1 cellular context compared by ENCODE assay signal in the genomic region with DNA sequence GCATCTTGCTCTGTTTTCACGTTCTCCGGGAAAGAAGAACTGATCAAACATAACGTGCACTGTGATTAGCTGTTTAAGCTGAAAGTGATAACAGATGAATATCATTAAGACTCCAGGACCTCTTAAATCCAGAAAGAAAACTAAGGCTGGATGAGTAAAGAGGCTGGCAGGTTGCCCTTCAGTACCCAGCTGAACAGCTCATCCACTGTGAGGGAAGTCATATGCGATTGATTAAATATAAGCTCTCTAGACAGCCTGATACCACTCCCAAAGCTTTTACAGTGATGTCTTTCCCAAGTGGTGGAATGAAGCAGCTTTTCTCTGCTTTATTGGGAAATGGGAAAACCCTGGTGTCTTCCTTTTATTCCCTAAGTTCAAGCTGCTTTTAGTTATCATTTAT.
TF ChIP-seq lines count a peak whose summit lies in the region.

No MANE protein-coding gene starts in this region.

TF ChIP-seq in HepG2, 621 proteins besides CTCF, POLR2A, EP300 and RAD21 (continued from another document):
- TF ChIP-seq, protein P1, sequence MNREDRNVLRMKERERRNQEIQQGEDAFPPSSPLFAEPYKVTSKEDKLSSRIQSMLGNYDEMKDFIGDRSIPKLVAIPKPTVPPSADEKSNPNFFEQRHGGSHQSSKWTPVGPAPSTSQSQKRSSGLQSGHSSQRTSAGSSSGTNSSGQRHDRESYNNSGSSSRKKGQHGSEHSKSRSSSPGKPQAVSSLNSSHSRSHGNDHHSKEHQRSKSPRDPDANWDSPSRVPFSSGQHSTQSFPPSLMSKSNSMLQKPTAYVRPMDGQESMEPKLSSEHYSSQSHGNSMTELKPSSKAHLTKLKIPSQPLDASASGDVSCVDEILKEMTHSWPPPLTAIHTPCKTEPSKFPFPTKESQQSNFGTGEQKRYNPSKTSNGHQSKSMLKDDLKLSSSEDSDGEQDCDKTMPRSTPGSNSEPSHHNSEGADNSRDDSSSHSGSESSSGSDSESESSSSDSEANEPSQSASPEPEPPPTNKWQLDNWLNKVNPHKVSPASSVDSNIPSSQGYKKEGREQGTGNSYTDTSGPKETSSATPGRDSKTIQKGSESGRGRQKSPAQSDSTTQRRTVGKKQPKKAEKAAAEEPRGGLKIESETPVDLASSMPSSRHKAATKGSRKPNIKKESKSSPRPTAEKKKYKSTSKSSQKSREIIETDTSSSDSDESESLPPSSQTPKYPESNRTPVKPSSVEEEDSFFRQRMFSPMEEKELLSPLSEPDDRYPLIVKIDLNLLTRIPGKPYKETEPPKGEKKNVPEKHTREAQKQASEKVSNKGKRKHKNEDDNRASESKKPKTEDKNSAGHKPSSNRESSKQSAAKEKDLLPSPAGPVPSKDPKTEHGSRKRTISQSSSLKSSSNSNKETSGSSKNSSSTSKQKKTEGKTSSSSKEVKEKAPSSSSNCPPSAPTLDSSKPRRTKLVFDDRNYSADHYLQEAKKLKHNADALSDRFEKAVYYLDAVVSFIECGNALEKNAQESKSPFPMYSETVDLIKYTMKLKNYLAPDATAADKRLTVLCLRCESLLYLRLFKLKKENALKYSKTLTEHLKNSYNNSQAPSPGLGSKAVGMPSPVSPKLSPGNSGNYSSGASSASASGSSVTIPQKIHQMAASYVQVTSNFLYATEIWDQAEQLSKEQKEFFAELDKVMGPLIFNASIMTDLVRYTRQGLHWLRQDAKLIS (CRISPR knock-in tag; IDR thresholded peaks at IDR 0.05) = no peak
- TF ChIP-seq ZBTB7B (CRISPR knock-in tag; IDR thresholded peaks at IDR 0.05) = no peak
- no peak for TF ChIP-seq ZNF564 (CRISPR knock-in tag; IDR thresholded peaks at IDR 0.05)
- TF ChIP-seq, protein P2, sequence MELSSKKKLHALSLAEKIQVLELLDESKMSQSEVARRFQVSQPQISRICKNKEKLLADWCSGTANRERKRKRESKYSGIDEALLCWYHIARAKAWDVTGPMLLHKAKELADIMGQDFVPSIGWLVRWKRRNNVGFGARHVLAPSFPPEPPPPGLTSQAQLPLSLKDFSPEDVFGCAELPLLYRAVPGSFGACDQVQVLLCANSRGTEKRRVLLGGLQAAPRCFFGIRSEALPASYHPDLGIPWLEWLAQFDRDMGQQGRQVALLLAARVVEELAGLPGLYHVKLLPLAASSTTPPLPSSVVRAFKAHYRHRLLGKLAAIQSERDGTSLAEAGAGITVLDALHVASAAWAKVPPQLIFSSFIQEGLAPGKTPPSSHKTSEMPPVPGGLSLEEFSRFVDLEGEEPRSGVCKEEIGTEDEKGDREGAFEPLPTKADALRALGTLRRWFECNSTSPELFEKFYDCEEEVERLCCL (CRISPR knock-in tag; IDR thresholded peaks at IDR 0.05; ENCODE audit: borderline replicate concordance) = no peak
- TF ChIP-seq, protein P3, sequence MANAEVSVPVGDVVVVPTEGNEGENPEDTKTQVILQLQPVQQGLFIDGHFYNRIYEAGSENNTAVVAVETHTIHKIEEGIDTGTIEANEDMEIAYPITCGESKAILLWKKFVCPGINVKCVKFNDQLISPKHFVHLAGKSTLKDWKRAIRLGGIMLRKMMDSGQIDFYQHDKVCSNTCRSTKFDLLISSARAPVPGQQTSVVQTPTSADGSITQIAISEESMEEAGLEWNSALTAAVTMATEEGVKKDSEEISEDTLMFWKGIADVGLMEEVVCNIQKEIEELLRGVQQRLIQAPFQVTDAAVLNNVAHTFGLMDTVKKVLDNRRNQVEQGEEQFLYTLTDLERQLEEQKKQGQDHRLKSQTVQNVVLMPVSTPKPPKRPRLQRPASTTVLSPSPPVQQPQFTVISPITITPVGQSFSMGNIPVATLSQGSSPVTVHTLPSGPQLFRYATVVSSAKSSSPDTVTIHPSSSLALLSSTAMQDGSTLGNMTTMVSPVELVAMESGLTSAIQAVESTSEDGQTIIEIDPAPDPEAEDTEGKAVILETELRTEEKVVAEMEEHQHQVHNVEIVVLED (CRISPR knock-in tag; IDR thresholded peaks at IDR 0.05; ENCODE audit: borderline replicate concordance) = no peak
- no peak for TF ChIP-seq ZNF772 (CRISPR knock-in tag; IDR thresholded peaks at IDR 0.05)
- no peak for TF ChIP-seq MEF2D (CRISPR knock-in tag; IDR thresholded peaks at IDR 0.05)
- no peak for TF ChIP-seq BCL6 (CRISPR knock-in tag; IDR thresholded peaks at IDR 0.05)
- no peak for TF ChIP-seq FIP1L1 (IDR thresholded peaks at IDR 0.05; ENCODE audit: borderline replicate concordance, insufficient read depth, low read depth, low read length)
- TF ChIP-seq ZNF501 (CRISPR knock-in tag; IDR thresholded peaks at IDR 0.05) = no peak
- no peak for TF ChIP-seq ZNF878 (CRISPR knock-in tag; IDR thresholded peaks at IDR 0.05)
- TF ChIP-seq ZBTB1 (CRISPR knock-in tag; IDR thresholded peaks at IDR 0.05; ENCODE audit: borderline replicate concordance) = no peak
- TF ChIP-seq, protein P4, sequence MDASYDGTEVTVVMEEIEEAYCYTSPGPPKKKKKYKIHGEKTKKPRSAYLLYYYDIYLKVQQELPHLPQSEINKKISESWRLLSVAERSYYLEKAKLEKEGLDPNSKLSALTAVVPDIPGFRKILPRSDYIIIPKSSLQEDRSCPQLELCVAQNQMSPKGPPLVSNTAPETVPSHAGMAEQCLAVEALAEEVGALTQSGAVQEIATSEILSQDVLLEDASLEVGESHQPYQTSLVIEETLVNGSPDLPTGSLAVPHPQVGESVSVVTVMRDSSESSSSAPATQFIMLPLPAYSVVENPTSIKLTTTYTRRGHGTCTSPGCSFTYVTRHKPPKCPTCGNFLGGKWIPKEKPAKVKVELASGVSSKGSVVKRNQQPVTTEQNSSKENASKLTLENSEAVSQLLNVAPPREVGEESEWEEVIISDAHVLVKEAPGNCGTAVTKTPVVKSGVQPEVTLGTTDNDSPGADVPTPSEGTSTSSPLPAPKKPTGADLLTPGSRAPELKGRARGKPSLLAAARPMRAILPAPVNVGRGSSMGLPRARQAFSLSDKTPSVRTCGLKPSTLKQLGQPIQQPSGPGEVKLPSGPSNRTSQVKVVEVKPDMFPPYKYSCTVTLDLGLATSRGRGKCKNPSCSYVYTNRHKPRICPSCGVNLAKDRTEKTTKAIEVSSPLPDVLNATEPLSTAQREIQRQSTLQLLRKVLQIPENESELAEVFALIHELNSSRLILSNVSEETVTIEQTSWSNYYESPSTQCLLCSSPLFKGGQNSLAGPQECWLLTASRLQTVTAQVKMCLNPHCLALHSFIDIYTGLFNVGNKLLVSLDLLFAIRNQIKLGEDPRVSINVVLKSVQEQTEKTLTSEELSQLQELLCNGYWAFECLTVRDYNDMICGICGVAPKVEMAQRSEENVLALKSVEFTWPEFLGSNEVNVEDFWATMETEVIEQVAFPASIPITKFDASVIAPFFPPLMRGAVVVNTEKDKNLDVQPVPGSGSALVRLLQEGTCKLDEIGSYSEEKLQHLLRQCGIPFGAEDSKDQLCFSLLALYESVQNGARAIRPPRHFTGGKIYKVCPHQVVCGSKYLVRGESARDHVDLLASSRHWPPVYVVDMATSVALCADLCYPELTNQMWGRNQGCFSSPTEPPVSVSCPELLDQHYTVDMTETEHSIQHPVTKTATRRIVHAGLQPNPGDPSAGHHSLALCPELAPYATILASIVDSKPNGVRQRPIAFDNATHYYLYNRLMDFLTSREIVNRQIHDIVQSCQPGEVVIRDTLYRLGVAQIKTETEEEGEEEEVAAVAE (CRISPR knock-in tag; IDR thresholded peaks at IDR 0.05; ENCODE audit: borderline replicate concordance) = no peak
